Comparison of ENCODE assay signal across 11 cellular contexts in genomic region chr4:10089346-10089745, GRCh38. TPM values are rescaled to one million over a fixed set of nuclear protein-coding genes. Genes with fewer than 3 reads are reported as not detected.
A peak's percentile ranks its signal among the peaks of the same experiment; 100 is the strongest.
DNase-seq lines count a peak whose midpoint lies in the region; ATAC-seq and TF ChIP-seq lines count a peak whose summit lies in the region.
"Had no signal": no experiment of that assay in that cellular context is flagged by ENCODE, and none has a peak within 500 bp of the region (broad histone marks: within the 10 kb centered on the region; RNA-seq: fewer than 3 reads in every experiment).

No MANE protein-coding gene starts in this region.

- H3K4me3 ChIP-seq in mucosa of rectum (ENCODE audit: low read length in 2 of 2) = no peak overlapping the region

- H3K27me3 Mint-ChIP-seq in CD4-positive, alpha-beta T cell = no peaks in the 10 kb centered on the region
- H3K27me3 Mint-ChIP-seq: activated B cell treated with CpG ODN at 0.5 μM for 24 hours had no signal

- peak overlapping the region; percentile 99 for H3K27ac Mint-ChIP-seq in CD4-positive, alpha-beta T cell
- H3K27ac Mint-ChIP-seq: activated B cell treated with CpG ODN at 0.5 μM for 24 hours had no signal

- no peak for DNase-seq in CD4-positive, alpha-beta T cell
- DNase-seq in HT-29 (ENCODE audit: low spot score) = peak; percentile 53
- no peak for DNase-seq in epithelial cell of prostate (ENCODE audit: low read depth, low spot score)
- DNase-seq in NCI-H2196 (lab: John Stamatoyannopoulos, UW; ENCODE audit: unreplicated experiment) = no peak
- no peak for DNase-seq in DMS79 treated with DMSO at 0.1 percent for 48 hours (lab: John Stamatoyannopoulos, UW)
- DNase-seq in stimulated activated CD4-positive, alpha-beta T cell treated with anti-CD3 and anti-CD28 coated beads, Interleukin-15, amount 100 ng/mL, for 24 hours = no peak
- DNase-seq: activated B cell treated with CpG ODN at 0.5 μM for 24 hours, NCI-H2171, nephron progenitor cell had no signal

- ATAC-seq in CD4-positive, alpha-beta T cell (ENCODE audit: poor library complexity) = no peak
- ATAC-seq in GM18867 (IDR thresholded peaks at IDR 0.05; ENCODE audit: unreplicated experiment) = no peak

- H3K9me3 ChIP-seq in CD4-positive, alpha-beta T cell (ENCODE audit: control insufficient read depth, low read length) = no peaks in the 10 kb centered on the region
- H3K9me3 ChIP-seq in mucosa of rectum (ENCODE audit: control insufficient read depth in 2 of 2, low read length in 2 of 2) = no peaks in the 10 kb centered on the region

- H3K4me1 ChIP-seq in mucosa of rectum (ENCODE audit: control insufficient read depth in 2 of 2, insufficient read depth in 2 of 2, low read length in 2 of 2) = peaks cover 35 to 41% of the 10 kb centered on the region in 2 donors

- POLR2A ChIA-PET in CD4-positive, alpha-beta T cell (lab: Charles Lee) = interaction anchor here (1.3 kb wide), 1 partner anchor 28 kb away, joined by 5 read pairs; the partner anchor contains the start of gene WDR1

- H3K4me1 Mint-ChIP-seq in CD4-positive, alpha-beta T cell (ENCODE audit: low read depth) = peaks cover 34% of the 10 kb centered on the region

- H3K36me3 ChIP-seq in mucosa of rectum (ENCODE audit: control insufficient read depth in 2 of 2, insufficient read depth in 2 of 2, low read length in 2 of 2) = peaks cover 78 to 90% of the 10 kb centered on the region in 2 donors

- H3K27ac ChIP-seq in CD4-positive, alpha-beta T cell (ENCODE audit: low read depth, low read length) = peak overlapping the region; percentile 19
- H3K27ac ChIP-seq in epithelial cell of prostate (peak overlapping the region; percentile 46), mucosa of rectum (ENCODE audit: low read depth in 2 of 2, low read length in 2 of 2) (peak overlapping the region; percentile 70 to 79)

- H3K9ac ChIP-seq in mucosa of rectum (ENCODE audit: low read depth in 1 of 2, low read length in 2 of 2) = peak overlapping the region in 1 of 2 donors; percentile 35

- H3K36me3 Mint-ChIP-seq in CD4-positive, alpha-beta T cell (ENCODE audit: low read depth) = peaks cover 98% of the 10 kb centered on the region

- H3K9me3 Mint-ChIP-seq in CD4-positive, alpha-beta T cell = no peaks in the 10 kb centered on the region
- H3K9me3 Mint-ChIP-seq: activated B cell treated with CpG ODN at 0.5 μM for 24 hours, nephron progenitor cell had no signal

- no peak overlapping the region for H3K4me3 Mint-ChIP-seq in CD4-positive, alpha-beta T cell
- H3K4me3 Mint-ChIP-seq: activated B cell treated with CpG ODN at 0.5 μM for 24 hours, nephron progenitor cell had no signal

- H3K27me3 ChIP-seq in CD4-positive, alpha-beta T cell (ENCODE audit: control insufficient read depth, insufficient read depth, low read length) = no peaks in the 10 kb centered on the region
- no peaks in the 10 kb centered on the region for H3K27me3 ChIP-seq in mucosa of rectum (ENCODE audit: control insufficient read depth in 2 of 2, insufficient read depth in 2 of 2, low read length in 2 of 2)

- CTCF ChIA-PET in CD4-positive, alpha-beta T cell (lab: Charles Lee) = interaction anchor here (1.4 to 1.6 kb wide), 2 partner anchors 28 to 31 kb away, joined by 3 read pairs; no protein-coding TSS in a partner anchor

- no peak for TF ChIP-seq CTCF in CD4-positive, alpha-beta T cell (IDR thresholded peaks at IDR 0.05)

- intact Hi-C loops in CD4-positive, alpha-beta T cell (cut with DNase I, micrococcal nuclease) = no loop called here

RNA-seq across cellular contexts. Expression of gene WDR1, which starts 27.3 kb away (rescaled TPM):
- total RNA-seq in CD4-positive, alpha-beta T cell = 100 to 1,000 TPM; 197 to 198 TPM
- total RNA-seq in HT-29 (2014; rRNA removed; shearing (Covaris generic)) = 306 and 310 TPM in 2 replicates

Comparison
In these comparisons a context has a peak if more than half of its experiments do, and no peak if none do; other contexts are left out.
1. H3K27ac ChIP-seq: peak in every context shown above with its lines; median percentile 74 in mucosa of rectum; 46 in epithelial cell of prostate; 19 in CD4-positive, alpha-beta T cell.